In the genomic region with DNA sequence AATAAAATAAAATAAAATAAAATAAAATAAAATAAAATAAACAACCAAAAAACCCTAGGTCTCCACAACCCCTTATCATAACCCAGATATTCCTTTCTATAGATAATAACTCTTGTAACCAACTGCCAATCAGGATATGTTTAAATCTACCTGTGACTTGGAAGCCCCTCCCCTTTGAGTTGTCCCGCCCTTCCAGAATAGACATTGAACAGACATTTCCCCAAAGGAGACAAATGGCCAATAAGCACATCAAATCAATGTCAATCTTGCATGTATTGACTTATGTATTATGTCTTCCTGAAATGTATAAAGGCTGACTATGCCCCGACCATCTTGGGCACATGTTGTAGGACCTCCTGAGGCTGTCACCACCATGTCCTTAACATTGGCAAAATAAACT, we compare ENCODE assay signal across 8 cellular contexts. TPM values are rescaled to one million over a fixed set of nuclear protein-coding genes. Genes with fewer than 3 reads are reported as not detected.
DNase-seq lines count a peak whose midpoint lies in the region; ATAC-seq and TF ChIP-seq lines count a peak whose summit lies in the region.

No MANE protein-coding gene starts in this region.

- H3K4me3 Mint-ChIP-seq in activated naive CD4-positive, alpha-beta T cell treated with anti-CD3 and anti-CD28 coated beads, Interleukin-2, amount 10 ng/mL, durations not matched to agents 7 days and 5 days: peak overlapping the region; percentile 96
- H3K4me3 Mint-ChIP-seq in T-helper 17 cell (peak overlapping the region; percentile 99), glutamatergic neuron (ENCODE audit: unreplicated experiment) (peak overlapping the region; percentile 96)
- H3K4me3 Mint-ChIP-seq in stimulated activated effector memory CD8-positive, alpha-beta T cell treated with anti-CD3 and anti-CD28 coated beads, Interleukin-12 subunit alpha, Interleukin-12 subunit beta, amount 100 ng/mL, for 72 hours: peak overlapping the region; percentile 99

- TF ChIP-seq CTCF in glutamatergic neuron (IDR thresholded peaks at IDR 0.05; ENCODE audit: partially characterized antibody, unreplicated experiment) (no peak), omental fat pad (IDR thresholded peaks at IDR 0.05) (no peak)

- H3K27me3 Mint-ChIP-seq in activated naive CD4-positive, alpha-beta T cell treated with anti-CD3 and anti-CD28 coated beads, Interleukin-2, amount 10 ng/mL, durations not matched to agents 7 days and 5 days: no peaks in the 10 kb centered on the region
- H3K27me3 Mint-ChIP-seq in T-helper 17 cell (no peaks in the 10 kb centered on the region), glutamatergic neuron (ENCODE audit: unreplicated experiment) (peaks cover 19% of the 10 kb centered on the region)

- H3K9me3 Mint-ChIP-seq in activated naive CD4-positive, alpha-beta T cell treated with anti-CD3 and anti-CD28 coated beads, Interleukin-2, amount 10 ng/mL, durations not matched to agents 7 days and 5 days: no peaks in the 10 kb centered on the region
- H3K9me3 Mint-ChIP-seq in glutamatergic neuron (ENCODE audit: unreplicated experiment): peaks cover 6% of the 10 kb centered on the region
- no peaks in the 10 kb centered on the region for H3K9me3 Mint-ChIP-seq in stimulated activated effector memory CD8-positive, alpha-beta T cell treated with anti-CD3 and anti-CD28 coated beads, Interleukin-12 subunit alpha, Interleukin-12 subunit beta, amount 100 ng/mL, for 72 hours

- H3K9me3 ChIP-seq in T-helper 17 cell (ENCODE audit: control insufficient read depth, low read length, poor library complexity, severe bottlenecking): no peaks in the 10 kb centered on the region

- no peak for ATAC-seq in T-helper 17 cell
- no peak for ATAC-seq in stimulated activated effector memory CD8-positive, alpha-beta T cell treated with anti-CD3 and anti-CD28 coated beads, Interleukin-12 subunit alpha, Interleukin-12 subunit beta, amount 100 ng/mL, for 72 hours
- ATAC-seq in HG02678 (IDR thresholded peaks at IDR 0.05; ENCODE audit: unreplicated experiment): no peak
- no peak for ATAC-seq in GM19463 (IDR thresholded peaks at IDR 0.05; ENCODE audit: unreplicated experiment)
- no peak for ATAC-seq in omental fat pad (ENCODE audit: low FRiP score)

- peaks cover 61% of the 10 kb centered on the region for H3K4me1 Mint-ChIP-seq in activated naive CD4-positive, alpha-beta T cell treated with anti-CD3 and anti-CD28 coated beads, Interleukin-2, amount 10 ng/mL, durations not matched to agents 7 days and 5 days
- H3K4me1 Mint-ChIP-seq in T-helper 17 cell (peaks cover 23% of the 10 kb centered on the region), glutamatergic neuron (ENCODE audit: low read depth, unreplicated experiment) (peaks cover 15% of the 10 kb centered on the region)
- H3K4me1 Mint-ChIP-seq in stimulated activated effector memory CD8-positive, alpha-beta T cell treated with anti-CD3 and anti-CD28 coated beads, Interleukin-12 subunit alpha, Interleukin-12 subunit beta, amount 100 ng/mL, for 72 hours: peaks cover 27% of the 10 kb centered on the region

- peak; percentile 36 for DNase-seq in activated naive CD4-positive, alpha-beta T cell treated with anti-CD3 and anti-CD28 coated beads, Interleukin-2, amount 10 ng/mL, durations not matched to agents 7 days and 5 days
- DNase-seq in activated naive CD4-positive, alpha-beta T cell (lab: John Stamatoyannopoulos, UW): no peak
- no peak for DNase-seq in T-helper 17 cell
- DNase-seq in glutamatergic neuron: no peak
- no peak for DNase-seq in stimulated activated effector memory CD8-positive, alpha-beta T cell treated with anti-CD3 and anti-CD28 coated beads, Interleukin-12 subunit alpha, Interleukin-12 subunit beta, amount 100 ng/mL, for 72 hours (ENCODE audit: low spot score in 2 of 2)
- DNase-seq in omental fat pad (ENCODE audit: low spot score): no peak

- peak overlapping the region; percentile 97 for H3K27ac Mint-ChIP-seq in activated naive CD4-positive, alpha-beta T cell treated with anti-CD3 and anti-CD28 coated beads, Interleukin-2, amount 10 ng/mL, durations not matched to agents 7 days and 5 days
- H3K27ac Mint-ChIP-seq in T-helper 17 cell (peak overlapping the region; percentile 97), glutamatergic neuron (ENCODE audit: unreplicated experiment) (peak overlapping the region; percentile 97)
- H3K27ac Mint-ChIP-seq in stimulated activated effector memory CD8-positive, alpha-beta T cell treated with anti-CD3 and anti-CD28 coated beads, Interleukin-12 subunit alpha, Interleukin-12 subunit beta, amount 100 ng/mL, for 72 hours: peak overlapping the region; percentile 99

- CTCF ChIA-PET in activated naive CD4-positive, alpha-beta T cell treated with anti-CD3 and anti-CD28 coated beads, Interleukin-2, amount 10 ng/mL, durations not matched to agents 7 days and 5 days (lab: Charles Lee): interaction anchor here (1.8 kb wide), 1 partner anchor 14 kb away, joined by 18 read pairs; a partner anchor contains a TSS

- peaks cover 33% of the 10 kb centered on the region for H3K36me3 Mint-ChIP-seq in activated naive CD4-positive, alpha-beta T cell treated with anti-CD3 and anti-CD28 coated beads, Interleukin-2, amount 10 ng/mL, durations not matched to agents 7 days and 5 days
- H3K36me3 Mint-ChIP-seq in T-helper 17 cell (ENCODE audit: low read depth): peaks cover 5% of the 10 kb centered on the region
- no peaks in the 10 kb centered on the region for H3K36me3 Mint-ChIP-seq in glutamatergic neuron (ENCODE audit: unreplicated experiment)
- H3K36me3 Mint-ChIP-seq in stimulated activated effector memory CD8-positive, alpha-beta T cell treated with anti-CD3 and anti-CD28 coated beads, Interleukin-12 subunit alpha, Interleukin-12 subunit beta, amount 100 ng/mL, for 72 hours: peaks cover 21% of the 10 kb centered on the region

RNA-seq across cellular contexts. Expression of a gene that starts 1.5 kb away (rescaled TPM):
- total RNA-seq in T-helper 17 cell (10 to 100 TPM; 16.7 to 20.3 TPM), glutamatergic neuron (ENCODE audit: unreplicated experiment) (70.6 TPM), omental fat pad (10 to 100 TPM; 12.9 to 25.2 (median 21.9) TPM)

RNA-seq across cellular contexts. Expression of a gene that starts 10.2 kb away (rescaled TPM):
- total RNA-seq in T-helper 17 cell (not detected), glutamatergic neuron (ENCODE audit: unreplicated experiment) (37.7 TPM), omental fat pad (100 to 1,000 TPM in 2 of 4 donors, 10 to 100 TPM in 2; 79.0 to 170 (median 111) TPM)

RNA-seq across cellular contexts. Expression of a gene that starts 14.3 kb away (rescaled TPM):
- total RNA-seq in T-helper 17 cell: 1 to 10 TPM in 1 of 2 donors, under 1 TPM in 1; 0.37 to 1.2 TPM
- total RNA-seq in glutamatergic neuron (ENCODE audit: unreplicated experiment): 7.8 TPM
- 10 to 100 TPM in 3 of 4 donors, 1 to 10 TPM in 1; 8.0 to 27.4 (median 18.3) TPM for total RNA-seq in omental fat pad

RNA-seq across cellular contexts. Expression of a gene that starts 34.2 kb away (rescaled TPM):
- under 1 TPM; 0.25 to 0.57 TPM for total RNA-seq in T-helper 17 cell
- total RNA-seq in glutamatergic neuron (ENCODE audit: unreplicated experiment): 8.6 TPM
- total RNA-seq in omental fat pad: 1 to 10 TPM in 3 of 4 donors, under 1 TPM in 1; 0.44 to 3.0 (median 1.7) TPM

Comparison
In these comparisons a context has a peak if more than half of its experiments do, and no peak if none do; other contexts are left out.
1. RNA of a gene that starts 10.2 kb away (total RNA-seq): 79.0 to 170 TPM in omental fat pad and 37.7 TPM in glutamatergic neuron (single experiment); not detected in T-helper 17 cell; every median in the first group is over 10 times any median in the second.
2. Peak in every context shown above with its lines, with median percentiles within 50 percentile points of each other: H3K27ac Mint-ChIP-seq and H3K4me3 Mint-ChIP-seq.